ENCODE assay signal across 9 cellular contexts in the genomic region with DNA sequence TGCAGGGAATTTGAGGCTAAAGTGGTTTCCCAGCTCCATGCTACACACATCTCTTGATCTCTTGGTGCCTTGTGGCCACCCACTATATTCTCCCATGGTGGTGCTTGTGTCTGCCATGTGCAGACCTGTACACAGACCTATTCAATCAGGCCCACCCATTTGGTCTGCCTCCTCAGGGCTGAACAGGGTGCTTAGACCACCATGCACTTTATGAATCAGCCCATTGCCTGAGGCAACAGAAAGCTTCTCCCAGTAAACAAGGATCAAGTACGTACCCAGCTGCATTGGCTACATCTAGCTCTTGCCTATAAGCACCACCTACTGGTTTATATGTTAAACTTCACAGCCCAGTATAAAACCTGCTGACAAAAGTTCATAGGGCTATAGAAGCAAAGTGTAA.
A peak's percentile ranks its signal among the peaks of the same experiment; 100 is the strongest.
DNase-seq lines count a peak whose midpoint lies in the region; ATAC-seq lines count a peak whose summit lies in the region.
"Had no signal": no experiment of that assay in that cellular context is flagged by ENCODE, and none has a peak within 500 bp of the region (broad histone marks: within the 10 kb centered on the region; RNA-seq: fewer than 3 reads in every experiment).

No MANE protein-coding gene starts in this region.

- DNase-seq in ELR (ENCODE audit: low read depth) (peak; percentile 1), NCI-H1436 (lab: John Stamatoyannopoulos, UW) (peak; percentile 45), brain pericyte (ENCODE audit: low read depth, low spot score) (peak; percentile 12), myocyte (ENCODE audit: low read depth) (peak; percentile 47), mucosa of gallbladder (ENCODE audit: low spot score) (no peak), T-helper 2 cell (no peak)
- DNase-seq in stimulated activated CD4-positive, alpha-beta T cell treated with anti-CD3 and anti-CD28 coated beads, Interleukin-1b, Interleukin-23, amount 100 ng/mL, for 48 hours, result no peak
- DNase-seq: activated naive CD8-positive, alpha-beta T cell treated with anti-CD3 and anti-CD28 coated beads, Interleukin-2, amount 10 ng/mL, durations not matched to agents 7 days and 5 days had no signal

- no peak for ATAC-seq in HG03460 (IDR thresholded peaks at IDR 0.05; ENCODE audit: unreplicated experiment)

Comparison
In these comparisons a context has a peak if more than half of its experiments do, and no peak if none do; other contexts are left out.
1. DNase-seq: peak in ELR (single experiment), NCI-H1436 (single experiment), brain pericyte (single experiment) and myocyte (single experiment); none in mucosa of gallbladder (single experiment), stimulated activated CD4-positive, alpha-beta T cell treated with anti-CD3 and anti-CD28 coated beads, Interleukin-1b, Interleukin-23, amount 100 ng/mL, for 48 hours (single experiment) and T-helper 2 cell (0 of 5).